In genomic region chr7:68125173-68125572, GRCh38 we compare ENCODE assay signal across 16 cellular contexts.
DNase-seq lines count a peak whose midpoint lies in the region; ATAC-seq and TF ChIP-seq lines count a peak whose summit lies in the region.
"Had no signal": no experiment of that assay in that cellular context is flagged by ENCODE, and none has a peak within 500 bp of the region (broad histone marks: within the 10 kb centered on the region; RNA-seq: fewer than 3 reads in every experiment).

No MANE protein-coding gene starts in this region.

- WGBS in lung, 2 donors, result 50 to 77% methylated on average over 2 of the region's 2 CpGs

- no peak overlapping the region for H3K27ac ChIP-seq in lung (ENCODE audit: low read depth in 1 of 2, low read length in 1 of 2)
- H3K27ac ChIP-seq: HL-60 had no signal

- H3K36me3 ChIP-seq in lung (ENCODE audit: control insufficient read depth in 2 of 2, insufficient read depth in 2 of 2, low read length in 2 of 2), result no peaks in the 10 kb centered on the region
- H3K36me3 ChIP-seq: HAP-1 had no signal

- DNase-seq in NCI-H1092 treated with DMSO at 0.1 percent for 48 hours (lab: John Stamatoyannopoulos, UW) (peak; percentile 46), NCI-H1092 (lab: John Stamatoyannopoulos, UW) (no peak), NCI-H187 (lab: John Stamatoyannopoulos, UW) (peak; percentile 64 to 66), NCI-H510A (lab: John Stamatoyannopoulos, UW) (peak; percentile 24), lung (ENCODE audit: low spot score) (peak; percentile 46)
- no peak for DNase-seq in stimulated activated CD4-positive, alpha-beta T cell treated with anti-CD3 and anti-CD28 coated beads, Interleukin-2, amount 100 ng/mL, for 24 hours
- DNase-seq: 8988T; CD4-positive, alpha-beta memory T cell; GF-D8; NCI-H1436 treated with DMSO at 0.1 percent for 48 hours; NCI-H2227 treated with DMSO at 0.1 percent for 48 hours; NCI-H69 had no signal

- no peaks in the 10 kb centered on the region for H3K4me1 ChIP-seq in lung (ENCODE audit: control insufficient read depth in 2 of 2, insufficient read depth in 2 of 2, low read length in 2 of 2)
- H3K4me1 ChIP-seq: HAP-1 had no signal

- H3K27me3 ChIP-seq in lung (ENCODE audit: control insufficient read depth, insufficient read depth), result no peaks in the 10 kb centered on the region

- peaks cover 0 to 2% of the 10 kb centered on the region in 2 donors for H3K9me3 ChIP-seq in lung (ENCODE audit: control insufficient read depth in 2 of 2, insufficient read depth in 1 of 2, low read length in 1 of 2)
- H3K9me3 ChIP-seq: HAP-1 had no signal

- no peak overlapping the region for H3K4me3 ChIP-seq in lung
- H3K4me3 ChIP-seq: HAP-1 had no signal

- ATAC-seq in lung (ENCODE audit: insufficient read depth, low FRiP score) (no peak), HG03159 (IDR thresholded peaks at IDR 0.05; ENCODE audit: unreplicated experiment) (no peak), HG02763 (IDR thresholded peaks at IDR 0.05; ENCODE audit: unreplicated experiment) (no peak)

- TF ChIP-seq CTCF in lung (IDR thresholded peaks at IDR 0.05; ENCODE audit: control extremely low read depth, extremely low read depth), result no peak

Comparison
In these comparisons a context has a peak if more than half of its experiments do, and no peak if none do; other contexts are left out.
1. DNase-seq: peak in NCI-H1092 treated with DMSO at 0.1 percent for 48 hours (single experiment), NCI-H187 (2 of 2), NCI-H510A (single experiment) and lung (single experiment); none in NCI-H1092 (single experiment) and stimulated activated CD4-positive, alpha-beta T cell treated with anti-CD3 and anti-CD28 coated beads, Interleukin-2, amount 100 ng/mL, for 24 hours (0 of 2).